In the genomic region with DNA sequence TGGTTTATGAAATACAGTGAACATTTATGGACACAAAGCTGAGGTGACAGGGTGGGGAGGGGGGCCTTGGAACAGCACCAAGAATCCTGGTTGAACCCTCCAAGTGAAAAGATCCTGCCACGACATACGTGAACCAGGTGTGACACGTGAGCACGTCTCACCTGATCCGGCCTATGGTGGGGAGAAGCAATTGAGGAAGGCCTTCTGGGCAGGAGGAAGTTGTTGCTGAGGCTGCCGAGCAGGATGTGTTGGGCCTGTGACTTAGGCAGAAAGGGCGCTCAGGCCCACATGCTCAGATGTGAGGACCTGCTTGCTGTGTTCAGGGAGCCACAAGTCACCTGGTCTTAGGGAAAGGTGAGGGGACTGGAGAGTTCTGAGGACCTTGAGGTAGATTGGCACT, we compare ENCODE assay signal across 20 cellular contexts. TPM values are rescaled to one million over a fixed set of nuclear protein-coding genes. Genes with fewer than 3 reads are reported as not detected.
DNase-seq lines count a peak whose midpoint lies in the region; ATAC-seq and TF ChIP-seq lines count a peak whose summit lies in the region.
"Had no signal": no experiment of that assay in that cellular context is flagged by ENCODE, and none has a peak within 500 bp of the region (broad histone marks: within the 10 kb centered on the region; RNA-seq: fewer than 3 reads in every experiment).

No MANE protein-coding gene starts in this region.

- peak overlapping the region; percentile 99 for H3K27ac Mint-ChIP-seq in CD8-positive, alpha-beta T cell
- H3K27ac Mint-ChIP-seq in endothelial cell (ENCODE audit: unreplicated experiment) = no peak overlapping the region
- H3K27ac Mint-ChIP-seq in progenitor cell of endocrine pancreas = peak overlapping the region; percentile 97
- H3K27ac Mint-ChIP-seq: mesothelial cell of epicardium had no signal

- no peaks in the 10 kb centered on the region for H3K36me3 ChIP-seq in CD8-positive, alpha-beta T cell (ENCODE audit: insufficient read depth, low read length)
- H3K36me3 ChIP-seq in OCI-LY1 (ENCODE audit: insufficient read depth, low read length) (no peaks in the 10 kb centered on the region), mesenchymal stem cell (ENCODE audit: control insufficient read depth in 1 of 2, insufficient read depth in 2 of 2, low read depth in 1 of 2, low read length in 2 of 2) (peaks cover 0 to under 1% of the 10 kb centered on the region in 2 experiments)
- H3K36me3 ChIP-seq: right atrium auricular region had no signal

- H2AK5ac ChIP-seq in mesenchymal stem cell (ENCODE audit: low read length, severe bottlenecking) = no peak overlapping the region

- H2BK12ac ChIP-seq in mesenchymal stem cell (ENCODE audit: low read length in 2 of 2) = no peak overlapping the region

- no peak overlapping the region for H3K4ac ChIP-seq in mesenchymal stem cell (ENCODE audit: low read depth in 1 of 2, low read length in 2 of 2)

- WGBS in mesenchymal stem cell = 95% methylated on average over 7 of the region's 7 CpGs

- H3K4me1 Mint-ChIP-seq in CD8-positive, alpha-beta T cell (ENCODE audit: low read depth) = peaks cover 49% of the 10 kb centered on the region
- peaks cover 29% of the 10 kb centered on the region for H3K4me1 Mint-ChIP-seq in endothelial cell (ENCODE audit: unreplicated experiment)
- peaks cover 28% of the 10 kb centered on the region for H3K4me1 Mint-ChIP-seq in progenitor cell of endocrine pancreas (ENCODE audit: low read depth)

- no peak overlapping the region for H3K4me2 ChIP-seq in OCI-LY1 (ENCODE audit: low read length)
- H3K4me2 ChIP-seq in mesenchymal stem cell (ENCODE audit: low read length, poor library complexity, severe bottlenecking) = no peak overlapping the region
- H3K4me2 ChIP-seq: SK-N-SH had no signal

- CTCF ChIA-PET in CD8-positive, alpha-beta T cell (lab: Charles Lee) = interaction anchor here (0.6 to 6.7 kb wide), 11 partner anchors 9 to 177 kb away, joined by 3 to 104 read pairs (median 6); no protein-coding TSS in a partner anchor

- no peak overlapping the region for H2BK120ac ChIP-seq in mesenchymal stem cell (ENCODE audit: low read depth, low read length)

- no peak overlapping the region for H3K18ac ChIP-seq in mesenchymal stem cell (ENCODE audit: low read depth in 1 of 2, low read length in 2 of 2)

- no peaks in the 10 kb centered on the region for H3K9me2 ChIP-seq in OCI-LY1 (ENCODE audit: low read depth, low read length)
- H3K9me2 ChIP-seq: SK-N-SH had no signal

- H2BK15ac ChIP-seq in mesenchymal stem cell (ENCODE audit: low read depth, poor library complexity, severe bottlenecking) = no peak overlapping the region

- no peak overlapping the region for H2BK5ac ChIP-seq in mesenchymal stem cell (ENCODE audit: low read depth, low read length, poor library complexity, severe bottlenecking)

- H3K79me2 ChIP-seq in OCI-LY1 (ENCODE audit: insufficient read depth, low read length) = peaks cover 13% of the 10 kb centered on the region

- H3K27me3 ChIP-seq in CD8-positive, alpha-beta T cell (ENCODE audit: insufficient read depth, low read length) = no peaks in the 10 kb centered on the region
- H3K27me3 ChIP-seq in OCI-LY1 (ENCODE audit: insufficient read depth, low read length) (no peaks in the 10 kb centered on the region), mesenchymal stem cell (ENCODE audit: control insufficient read depth in 1 of 2, insufficient read depth in 1 of 2, low read length in 2 of 2) (no peaks in the 10 kb centered on the region)
- H3K27me3 ChIP-seq: right atrium auricular region had no signal

- H2AFZ ChIP-seq in OCI-LY1 (ENCODE audit: low read length) (no peak overlapping the region), mesenchymal stem cell (ENCODE audit: low read depth, low read length) (no peak overlapping the region)

- intact Hi-C loops in CD8-positive, alpha-beta T cell (cut with DNase I, micrococcal nuclease) = loop anchor here (5.0 to 10.0 kb wide), 4 partner anchors 222 to 1670 kb away; a partner anchor contains a TSS

- H3K4me3 ChIP-seq in CD8-positive, alpha-beta T cell (ENCODE audit: low read depth, low read length) = no peak overlapping the region
- no peak overlapping the region for H3K4me3 ChIP-seq in OCI-LY1 (ENCODE audit: low read depth, low read length, poor library complexity, severe bottlenecking)
- H3K4me3 ChIP-seq in mesenchymal stem cell (ENCODE audit: insufficient read depth in 1 of 2, low read depth in 1 of 2, low read length in 2 of 2) = no peak overlapping the region
- H3K4me3 ChIP-seq: right atrium auricular region had no signal

- H3K9ac ChIP-seq in OCI-LY1 (ENCODE audit: low read length) (peak overlapping the region; percentile 5; the same call in 1 of the 2 replicates), mesenchymal stem cell (ENCODE audit: low read length) (no peak overlapping the region)
- H3K9ac ChIP-seq: SK-N-SH had no signal

- peaks cover 7% of the 10 kb centered on the region for H3K36me3 Mint-ChIP-seq in CD8-positive, alpha-beta T cell
- H3K36me3 Mint-ChIP-seq in endothelial cell (ENCODE audit: low read depth, unreplicated experiment) (peaks cover 6% of the 10 kb centered on the region), progenitor cell of endocrine pancreas (ENCODE audit: insufficient read depth) (peaks cover 2% of the 10 kb centered on the region)
- H3K36me3 Mint-ChIP-seq: mesothelial cell of epicardium had no signal

- no peak for ATAC-seq in CD8-positive, alpha-beta T cell
- ATAC-seq: activated T-cell treated with anti-CD3 and anti-CD28 coated beads, Interleukin-2, amount 50 U/mL, for 4 hours had no signal

- H3K27me3 Mint-ChIP-seq in CD8-positive, alpha-beta T cell (ENCODE audit: low read depth) = no peaks in the 10 kb centered on the region
- H3K27me3 Mint-ChIP-seq in endothelial cell (ENCODE audit: unreplicated experiment) (peaks cover 19% of the 10 kb centered on the region), progenitor cell of endocrine pancreas (no peaks in the 10 kb centered on the region)

- H3K4me1 ChIP-seq in CD8-positive, alpha-beta T cell (ENCODE audit: insufficient read depth, low read length) = peaks cover 23% of the 10 kb centered on the region
- peaks cover 43% of the 10 kb centered on the region for H3K4me1 ChIP-seq in OCI-LY1 (ENCODE audit: insufficient read depth, low read length, severe bottlenecking)
- H3K4me1 ChIP-seq in mesenchymal stem cell (ENCODE audit: control insufficient read depth, insufficient read depth, low read depth, low read length) = peaks cover 13% of the 10 kb centered on the region

- no peaks in the 10 kb centered on the region for H3K9me3 Mint-ChIP-seq in CD8-positive, alpha-beta T cell
- no peaks in the 10 kb centered on the region for H3K9me3 Mint-ChIP-seq in endothelial cell (ENCODE audit: unreplicated experiment)
- no peaks in the 10 kb centered on the region for H3K9me3 Mint-ChIP-seq in progenitor cell of endocrine pancreas (ENCODE audit: low read depth)
- H3K9me3 Mint-ChIP-seq: activated CD4-positive, alpha-beta T cell treated with anti-CD3 and anti-CD28 coated beads, Interleukin-2, amount 10 ng/mL, durations not matched to agents 7 days and 5 days; activated T-cell treated with anti-CD3 and anti-CD28 coated beads, Interleukin-2, amount 50 U/mL, for 4 hours; mesothelial cell of epicardium had no signal

- no peak overlapping the region for H3K4me3 Mint-ChIP-seq in CD8-positive, alpha-beta T cell
- H3K4me3 Mint-ChIP-seq in endothelial cell (ENCODE audit: unreplicated experiment) = peak overlapping the region; percentile 25
- no peak overlapping the region for H3K4me3 Mint-ChIP-seq in progenitor cell of endocrine pancreas (ENCODE audit: low read depth)
- H3K4me3 Mint-ChIP-seq: activated CD4-positive, alpha-beta T cell treated with anti-CD3 and anti-CD28 coated beads, Interleukin-2, amount 10 ng/mL, durations not matched to agents 7 days and 5 days; activated T-cell treated with anti-CD3 and anti-CD28 coated beads, Interleukin-2, amount 50 U/mL, for 4 hours; mesothelial cell of epicardium had no signal

- POLR2A ChIA-PET in CD8-positive, alpha-beta T cell (lab: Charles Lee) = interaction anchor here (4.1 kb wide), 1 partner anchor 21 kb away, joined by 19 read pairs; no protein-coding TSS in a partner anchor

- no peaks in the 10 kb centered on the region for H3K9me3 ChIP-seq in CD8-positive, alpha-beta T cell (ENCODE audit: low read length)
- H3K9me3 ChIP-seq in OCI-LY1 (ENCODE audit: low read length) (no peaks in the 10 kb centered on the region), mesenchymal stem cell (ENCODE audit: control insufficient read depth, low read length) (no peaks in the 10 kb centered on the region)
- H3K9me3 ChIP-seq: right atrium auricular region, SK-N-SH had no signal

- H4K91ac ChIP-seq in mesenchymal stem cell (ENCODE audit: low read length) = no peak overlapping the region

- H3K27ac ChIP-seq in CD8-positive, alpha-beta T cell (ENCODE audit: low read depth, low read length) = no peak overlapping the region
- peak overlapping the region; percentile 72 for H3K27ac ChIP-seq in OCI-LY1 (ENCODE audit: low read depth, low read length, poor library complexity, severe bottlenecking)
- no peak overlapping the region for H3K27ac ChIP-seq in mesenchymal stem cell (ENCODE audit: low read length, poor library complexity, severe bottlenecking)

- no peak for DNase-seq in CD8-positive, alpha-beta T cell
- DNase-seq in endothelial cell (ENCODE audit: low spot score) (no peak), progenitor cell of endocrine pancreas (ENCODE audit: low spot score, unreplicated experiment) (no peak), mesenchymal stem cell (no peak), NCI-H1417 treated with DMSO at 0.1 percent for 48 hours (lab: John Stamatoyannopoulos, UW) (no peak), inferior parietal cortex (ENCODE audit: extremely low spot score) (no peak)
- DNase-seq: activated CD4-positive, alpha-beta T cell treated with anti-CD3 and anti-CD28 coated beads, Interleukin-2, amount 10 ng/mL, durations not matched to agents 7 days and 5 days; activated T-cell treated with anti-CD3 and anti-CD28 coated beads, Interleukin-2, amount 50 U/mL, for 4 hours; AML-193; foreskin melanocyte; KBM-7; MV-4-11; NCI-H1930; NCI-H446; RPMI8226; SK-N-SH; T1000 had no signal

- H4K8ac ChIP-seq in mesenchymal stem cell (ENCODE audit: low read length) = no peak overlapping the region

- H3K79me1 ChIP-seq in mesenchymal stem cell (replicated peaks; ENCODE audit: low read length, poor library complexity, severe bottlenecking) = peaks cover 18% of the 10 kb centered on the region

- no peaks in the 10 kb centered on the region for H3F3A ChIP-seq in OCI-LY1 (ENCODE audit: insufficient read depth, low read length)

- no peak overlapping the region for H3K14ac ChIP-seq in mesenchymal stem cell (ENCODE audit: low read length in 2 of 2)

- no peak for TF ChIP-seq CTCF in CD8-positive, alpha-beta T cell (IDR thresholded peaks at IDR 0.05)
- TF ChIP-seq CTCF in OCI-LY1 (IDR thresholded peaks at IDR 0.05; ENCODE audit: low read length) (no peak), endothelial cell (IDR thresholded peaks at IDR 0.05; ENCODE audit: unreplicated experiment) (no peak), progenitor cell of endocrine pancreas (IDR thresholded peaks at IDR 0.05; ENCODE audit: unreplicated experiment) (no peak)

- H3K23ac ChIP-seq in mesenchymal stem cell (ENCODE audit: low read length in 2 of 2) = no peak overlapping the region

- no peaks in the 10 kb centered on the region for H4K20me1 ChIP-seq in OCI-LY1 (ENCODE audit: insufficient read depth, low read length)

RNA-seq across cellular contexts. Expression of a gene that starts 2.5 kb away (rescaled TPM):
- 10 to 100 TPM; 23.3 to 24.9 TPM for total RNA-seq in CD8-positive, alpha-beta T cell
- total RNA-seq in endothelial cell (ENCODE audit: unreplicated experiment) (51.5 TPM), progenitor cell of endocrine pancreas (47.6 and 51.2 TPM in 2 replicates)
- 26.3 TPM for polyA plus RNA-seq in mesenchymal stem cell (2013, experiment 1 of 2)
- polyA plus RNA-seq in mesenchymal stem cell (2013, experiment 2 of 2) = 25.8 TPM

RNA-seq across cellular contexts. Expression of a gene that starts 58.7 kb away (rescaled TPM):
- total RNA-seq in CD8-positive, alpha-beta T cell = 1 to 10 TPM; 7.9 to 9.9 TPM
- total RNA-seq in endothelial cell (ENCODE audit: unreplicated experiment) = 10.1 TPM
- 1.7 and 2.7 TPM in 2 replicates for total RNA-seq in progenitor cell of endocrine pancreas
- 12.3 TPM for polyA plus RNA-seq in mesenchymal stem cell (2013, experiment 1 of 2)
- 12.0 TPM for polyA plus RNA-seq in mesenchymal stem cell (2013, experiment 2 of 2)
